1 cellular context compared by ENCODE assay signal in the genomic region with DNA sequence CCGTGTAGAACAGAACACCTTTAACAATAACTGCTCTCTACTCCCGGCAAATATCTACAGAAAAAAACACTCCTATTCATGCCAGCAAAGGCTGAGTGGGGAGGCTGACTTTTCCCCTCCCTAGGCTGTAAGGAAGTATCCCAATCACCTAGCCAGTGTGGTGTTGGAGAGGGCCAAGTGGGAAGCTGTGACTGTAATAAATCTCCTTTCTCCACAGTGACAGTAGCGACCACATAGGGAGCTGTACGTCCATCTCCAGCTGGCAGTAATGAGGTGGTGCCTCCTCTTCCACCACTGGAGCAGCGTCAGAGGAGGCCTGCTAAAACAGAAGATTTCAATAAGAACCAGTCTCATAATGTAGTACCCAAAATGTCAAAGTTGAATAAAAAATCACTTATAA.
TF ChIP-seq lines count a peak whose summit lies in the region.

No MANE protein-coding gene starts in this region.

TF ChIP-seq in SK-N-SH treated with all-trans-retinoic acid at 6 μM for 48 hours, 23 proteins besides CTCF, POLR2A, EP300 and RAD21 (continued from another document):
- TF ChIP-seq TSHZ2 (CRISPR knock-in tag; IDR thresholded peaks at IDR 0.05) (no peak), ZFP3 (CRISPR knock-in tag; IDR thresholded peaks at IDR 0.05) (no peak)
